ENCODE assay signal across 13 cellular contexts in the genomic region with DNA sequence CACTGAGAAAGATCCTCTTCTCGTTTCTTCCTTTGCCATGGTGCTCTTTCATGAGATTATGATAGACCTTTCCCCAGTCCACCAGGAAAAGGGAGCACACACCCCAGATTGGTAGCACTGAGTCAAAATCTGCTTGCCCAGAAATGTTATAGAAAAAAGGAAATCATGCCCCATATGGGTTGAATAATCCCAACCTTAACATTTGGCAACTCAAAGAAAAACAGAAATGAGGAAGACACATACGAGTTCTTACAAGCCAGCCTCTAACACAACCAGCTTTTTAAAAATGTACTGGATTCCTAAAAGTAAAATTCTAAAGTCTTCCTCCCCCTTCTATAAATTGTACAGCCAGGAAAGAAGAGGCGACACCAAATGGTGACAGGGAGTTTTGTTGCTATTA.
DNase-seq lines count a peak whose midpoint lies in the region; ATAC-seq and TF ChIP-seq lines count a peak whose summit lies in the region.
"Had no signal": no experiment of that assay in that cellular context is flagged by ENCODE, and none has a peak within 500 bp of the region (broad histone marks: within the 10 kb centered on the region; RNA-seq: fewer than 3 reads in every experiment).

No MANE protein-coding gene starts in this region.

- H3K4me1 ChIP-seq in OCI-LY7 (ENCODE audit: insufficient read depth, low read length, poor library complexity, severe bottlenecking) = peaks cover 81% of the 10 kb centered on the region
- peaks cover 38% of the 10 kb centered on the region for H3K4me1 ChIP-seq in vagina
- H3K4me1 ChIP-seq in PC-9 (replicated peaks; ENCODE audit: insufficient read depth) = peaks cover 18% of the 10 kb centered on the region

- peak overlapping the region; percentile 9 for H3K4me3 Mint-ChIP-seq in activated CD8-positive, alpha-beta memory T cell treated with anti-CD3 and anti-CD28 coated beads, Interleukin-2, amount 10 ng/mL, durations not matched to agents 7 days and 5 days
- peak overlapping the region; percentile 39 for H3K4me3 Mint-ChIP-seq in dendritic cell treated with granulocyte-macrophage colony-stimulating factor and Interleukin-4, amounts not matched to agents 40 ng/mL and 50 ng/mL, for 4 days
- H3K4me3 Mint-ChIP-seq in stimulated activated naive B cell treated with anti-CD40 and anti-IgM and Interleukin-4, amounts not matched to agents 10 μg/mL and 1 μg/mL and 100 μg/mL, for 72 hours = peak overlapping the region; percentile 61 to 68

- DNase-seq in activated CD8-positive, alpha-beta memory T cell treated with anti-CD3 and anti-CD28 coated beads, Interleukin-2, amount 10 ng/mL, durations not matched to agents 7 days and 5 days = no peak
- DNase-seq in activated CD8-positive, alpha-beta memory T cell treated with anti-CD3 and anti-CD28 coated beads, Interleukin-2, amount 50 U/mL, for 4 hours = no peak
- no peak for DNase-seq in OCI-LY7 (ENCODE audit: low spot score)
- no peak for DNase-seq in stimulated activated naive B cell treated with anti-CD40 and anti-IgM and Interleukin-4, amounts not matched to agents 10 μg/mL and 1 μg/mL and 100 μg/mL, for 72 hours
- DNase-seq in vagina (ENCODE audit: extremely low spot score in 2 of 2) = no peak
- no peak for DNase-seq in PC-9
- DNase-seq: activated CD4-positive, CD25-positive, alpha-beta regulatory T cell treated with anti-CD3 and anti-CD28 coated beads, Interleukin-2, amount 50 U/mL, for 72 hours; DMS 273 treated with DMSO at 0.1 percent for 48 hours; hypothalamus; NCI-H2081 treated with DMSO at 0.1 percent for 48 hours had no signal

- H3K27ac ChIP-seq in OCI-LY7 (ENCODE audit: low read depth, low read length, poor library complexity, severe bottlenecking) (peak overlapping the region; percentile 96), vagina (no peak overlapping the region), PC-9 (no peak overlapping the region)
- H3K27ac ChIP-seq: SK-N-MC had no signal

- no peak for TF ChIP-seq CTCF in OCI-LY7 (conservative IDR thresholded peaks at IDR 0.05; ENCODE audit: low read length)
- TF ChIP-seq CTCF in vagina (IDR thresholded peaks at IDR 0.05) = no peak
- no peak for TF ChIP-seq CTCF in PC-9 (conservative IDR thresholded peaks at IDR 0.05)

- H3K4me2 ChIP-seq in OCI-LY7 (ENCODE audit: low read length) (peak overlapping the region; percentile 65), PC-9 (no peak overlapping the region)

- ATAC-seq in activated CD8-positive, alpha-beta memory T cell treated with anti-CD3 and anti-CD28 coated beads, Interleukin-2, amount 10 ng/mL, durations not matched to agents 7 days and 5 days = no peak
- no peak for ATAC-seq in stimulated activated naive B cell treated with anti-CD40 and anti-IgM and Interleukin-4, amounts not matched to agents 10 μg/mL and 1 μg/mL and 100 μg/mL, for 72 hours (replicated peaks)
- no peak for ATAC-seq in HG03108 (IDR thresholded peaks at IDR 0.05; ENCODE audit: unreplicated experiment)

- H2AFZ ChIP-seq in OCI-LY7 (ENCODE audit: low read length) (peak overlapping the region; percentile 47; the same call in 1 of the 2 replicates), PC-9 (no peak overlapping the region)

- POLR2A ChIA-PET in OCI-LY7 (lab: Charles Lee) = interaction anchor here (0.6 to 4.9 kb wide), 16 partner anchors 8 to 101 kb away, joined by 3 to 79 read pairs (median 4); no protein-coding TSS in a partner anchor
- POLR2A ChIA-PET in PC-9 (lab: Charles Lee; ENCODE audit: unreplicated experiment) = no interaction called here

- H3K27me3 ChIP-seq in vagina = no peaks in the 10 kb centered on the region
- H3K27me3 ChIP-seq in PC-9 (ENCODE audit: insufficient read depth, low read depth) = no peaks in the 10 kb centered on the region

- H3K9me2 ChIP-seq in OCI-LY7 (ENCODE audit: insufficient read depth, low read length) = no peaks in the 10 kb centered on the region
- no peaks in the 10 kb centered on the region for H3K9me2 ChIP-seq in PC-9 (ENCODE audit: insufficient read depth)

- H3K4me3 ChIP-seq in OCI-LY7 (ENCODE audit: low read depth, low read length, poor library complexity, severe bottlenecking) = peak overlapping the region; percentile 36
- H3K4me3 ChIP-seq in vagina = no peak overlapping the region
- H3K4me3 ChIP-seq in PC-9 = no peak overlapping the region
- H3K4me3 ChIP-seq: SK-N-MC had no signal

- CTCF ChIA-PET in activated CD8-positive, alpha-beta memory T cell treated with anti-CD3 and anti-CD28 coated beads, Interleukin-2, amount 10 ng/mL, durations not matched to agents 7 days and 5 days (lab: Charles Lee) = interaction anchor here (0.6 to 2.8 kb wide), 5 partner anchors 13 to 99 kb away, joined by 3 to 8 read pairs (median 4); no protein-coding TSS in a partner anchor
- CTCF ChIA-PET in OCI-LY7 (lab: Charles Lee; ENCODE audit: unreplicated experiment) = interaction anchor here (1.3 kb wide), 1 partner anchor 70 kb away, joined by 3 read pairs; no protein-coding TSS in a partner anchor
- CTCF ChIA-PET in PC-9 (lab: Charles Lee) = interaction anchor here (0.5 kb wide), 1 partner anchor 157 kb away, joined by 3 read pairs; no protein-coding TSS in a partner anchor

- TF ChIP-seq POLR2A in vagina (IDR thresholded peaks at IDR 0.05) = no peak

- H3K79me2 ChIP-seq in OCI-LY7 (ENCODE audit: insufficient read depth, low read depth, low read length) = peaks cover 70% of the 10 kb centered on the region
- no peaks in the 10 kb centered on the region for H3K79me2 ChIP-seq in PC-9 (ENCODE audit: low read depth)

- 0 out of 2 replicates have a peak, but pooled peaks cover 3% of the 10 kb centered on the region for H3K9me3 ChIP-seq in OCI-LY7 (ENCODE audit: low read length)
- H3K9me3 ChIP-seq in vagina = no peaks in the 10 kb centered on the region
- no peaks in the 10 kb centered on the region for H3K9me3 ChIP-seq in PC-9 (ENCODE audit: insufficient read depth, low read depth)

- H3K36me3 ChIP-seq in OCI-LY7 (ENCODE audit: insufficient read depth, low read length) (peaks cover 11% of the 10 kb centered on the region), vagina (no peaks in the 10 kb centered on the region), PC-9 (ENCODE audit: low read depth) (no peaks in the 10 kb centered on the region)

- H3K36me3 Mint-ChIP-seq in activated CD8-positive, alpha-beta memory T cell treated with anti-CD3 and anti-CD28 coated beads, Interleukin-2, amount 10 ng/mL, durations not matched to agents 7 days and 5 days = peaks cover 35% of the 10 kb centered on the region
- H3K36me3 Mint-ChIP-seq in dendritic cell treated with granulocyte-macrophage colony-stimulating factor and Interleukin-4, amounts not matched to agents 40 ng/mL and 50 ng/mL, for 4 days (ENCODE audit: low read depth) = peaks cover 39% of the 10 kb centered on the region
- peaks cover 25 to 45% of the 10 kb centered on the region in 2 donors for H3K36me3 Mint-ChIP-seq in stimulated activated naive B cell treated with anti-CD40 and anti-IgM and Interleukin-4, amounts not matched to agents 10 μg/mL and 1 μg/mL and 100 μg/mL, for 72 hours

- H4K20me1 ChIP-seq in OCI-LY7 (ENCODE audit: insufficient read depth, low read length) (no peaks in the 10 kb centered on the region), PC-9 (ENCODE audit: insufficient read depth) (no peaks in the 10 kb centered on the region)

- intact Hi-C loops in OCI-LY7 (cut with micrococcal nuclease; ENCODE audit: unreplicated experiment) (loop anchor here (2.0 to 5.0 kb wide), 2 partner anchors 89 to 310 kb away; partner anchors contain the start of gene MOB4), vagina (cut with DNase I) (no loop called here), PC-9 (cut with micrococcal nuclease; ENCODE audit: unreplicated experiment) (no loop called here)
- intact Hi-C loops in dendritic cell treated with granulocyte-macrophage colony-stimulating factor and Interleukin-4, amounts not matched to agents 40 ng/mL and 50 ng/mL, for 4 days (cut with micrococcal nuclease) = no loop called here

- H3F3A ChIP-seq in PC-9 (ENCODE audit: insufficient read depth, low read depth) = no peaks in the 10 kb centered on the region; the same call in 1 of the 2 replicates

- no peaks in the 10 kb centered on the region for H3K9me3 Mint-ChIP-seq in activated CD8-positive, alpha-beta memory T cell treated with anti-CD3 and anti-CD28 coated beads, Interleukin-2, amount 10 ng/mL, durations not matched to agents 7 days and 5 days (ENCODE audit: low read depth)
- no peaks in the 10 kb centered on the region for H3K9me3 Mint-ChIP-seq in dendritic cell treated with granulocyte-macrophage colony-stimulating factor and Interleukin-4, amounts not matched to agents 40 ng/mL and 50 ng/mL, for 4 days
- no peaks in the 10 kb centered on the region for H3K9me3 Mint-ChIP-seq in stimulated activated naive B cell treated with anti-CD40 and anti-IgM and Interleukin-4, amounts not matched to agents 10 μg/mL and 1 μg/mL and 100 μg/mL, for 72 hours

- H3K4me1 Mint-ChIP-seq in activated CD8-positive, alpha-beta memory T cell treated with anti-CD3 and anti-CD28 coated beads, Interleukin-2, amount 10 ng/mL, durations not matched to agents 7 days and 5 days = peaks cover 91% of the 10 kb centered on the region
- H3K4me1 Mint-ChIP-seq in dendritic cell treated with granulocyte-macrophage colony-stimulating factor and Interleukin-4, amounts not matched to agents 40 ng/mL and 50 ng/mL, for 4 days (ENCODE audit: low read depth) = peaks cover 72% of the 10 kb centered on the region
- peaks cover 67 to 85% of the 10 kb centered on the region in 2 donors for H3K4me1 Mint-ChIP-seq in stimulated activated naive B cell treated with anti-CD40 and anti-IgM and Interleukin-4, amounts not matched to agents 10 μg/mL and 1 μg/mL and 100 μg/mL, for 72 hours

- peak overlapping the region; percentile 98 for H3K27ac Mint-ChIP-seq in activated CD8-positive, alpha-beta memory T cell treated with anti-CD3 and anti-CD28 coated beads, Interleukin-2, amount 10 ng/mL, durations not matched to agents 7 days and 5 days
- peak overlapping the region; percentile 85 for H3K27ac Mint-ChIP-seq in dendritic cell treated with granulocyte-macrophage colony-stimulating factor and Interleukin-4, amounts not matched to agents 40 ng/mL and 50 ng/mL, for 4 days
- H3K27ac Mint-ChIP-seq in stimulated activated naive B cell treated with anti-CD40 and anti-IgM and Interleukin-4, amounts not matched to agents 10 μg/mL and 1 μg/mL and 100 μg/mL, for 72 hours = peak overlapping the region; percentile 97

- BruUV-seq in OCI-LY7 (replicated peaks; lab: Mats Ljungman, UMichigan) (no TSS peak), PC-9 (replicated peaks; lab: Mats Ljungman, UMichigan) (no TSS peak)

- no peaks in the 10 kb centered on the region for H3K27me3 Mint-ChIP-seq in activated CD8-positive, alpha-beta memory T cell treated with anti-CD3 and anti-CD28 coated beads, Interleukin-2, amount 10 ng/mL, durations not matched to agents 7 days and 5 days
- H3K27me3 Mint-ChIP-seq in dendritic cell treated with granulocyte-macrophage colony-stimulating factor and Interleukin-4, amounts not matched to agents 40 ng/mL and 50 ng/mL, for 4 days = no peaks in the 10 kb centered on the region
- no peaks in the 10 kb centered on the region for H3K27me3 Mint-ChIP-seq in stimulated activated naive B cell treated with anti-CD40 and anti-IgM and Interleukin-4, amounts not matched to agents 10 μg/mL and 1 μg/mL and 100 μg/mL, for 72 hours

Comparison
In these comparisons a context has a peak if more than half of its experiments do, and no peak if none do; other contexts are left out.
1. H3K4me3 Mint-ChIP-seq: peak in every context shown above with its lines; median percentile 64 in stimulated activated naive B cell treated with anti-CD40 and anti-IgM and Interleukin-4, amounts not matched to agents 10 μg/mL and 1 μg/mL and 100 μg/mL, for 72 hours; 39 in dendritic cell treated with granulocyte-macrophage colony-stimulating factor and Interleukin-4, amounts not matched to agents 40 ng/mL and 50 ng/mL, for 4 days; 9 in activated CD8-positive, alpha-beta memory T cell treated with anti-CD3 and anti-CD28 coated beads, Interleukin-2, amount 10 ng/mL, durations not matched to agents 7 days and 5 days.